ENCODE assay signal across 8 cellular contexts in the genomic region with DNA sequence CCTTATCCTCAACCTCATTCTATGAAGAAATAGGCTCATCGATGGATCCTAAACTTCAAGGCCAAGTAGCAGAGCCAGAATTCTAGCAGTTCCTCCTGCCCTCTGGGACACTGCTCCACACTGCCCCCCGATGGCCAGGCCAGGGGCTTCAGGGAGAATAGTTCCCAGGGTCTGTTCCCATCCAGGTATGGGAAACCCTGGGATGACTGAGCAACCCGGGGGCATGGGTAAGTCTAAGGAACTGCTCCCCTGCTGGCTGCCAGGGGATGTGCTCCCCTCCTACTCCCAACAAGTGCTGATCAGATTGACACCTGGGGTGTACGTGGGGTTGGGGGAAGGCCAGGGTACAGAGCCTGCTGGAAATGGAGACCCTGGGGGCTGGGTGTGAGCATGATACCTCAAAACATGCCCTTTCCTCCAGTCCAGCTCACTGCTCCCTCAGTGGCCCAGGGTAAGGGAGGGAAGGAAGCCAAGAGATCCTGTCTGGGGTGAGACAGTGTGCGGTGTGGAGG. TPM values are rescaled to one million over a fixed set of nuclear protein-coding genes. Genes with fewer than 3 reads are reported as not detected.
DNase-seq lines count a peak whose midpoint lies in the region; ATAC-seq and TF ChIP-seq lines count a peak whose summit lies in the region.

No MANE protein-coding gene starts in this region.

- POLR2A ChIA-PET in AG04450 (lab: Yijun Ruan, JAX): no interaction called here

- H3K36me3 ChIP-seq in OCI-LY1 (ENCODE audit: insufficient read depth, low read length): peaks cover 11% of the 10 kb centered on the region; the same call in 1 of the 2 replicates
- H3K36me3 ChIP-seq in prostate gland: no peaks in the 10 kb centered on the region
- no peaks in the 10 kb centered on the region for H3K36me3 ChIP-seq in uterus

- no peak for DNase-seq in AG04450 (ENCODE audit: low read depth, low spot score)
- DNase-seq in GM13976 (ENCODE audit: low spot score): peak; percentile 80
- DNase-seq in activated T-helper 1 cell treated with anti-CD3 and anti-CD28 coated beads, Interleukin-12 subunit alpha, Interleukin-12 subunit beta, Interleukin-2, Interleukin-4 antibody, amounts not matched to agents 30 ng/mL and 10 ng/mL and 1 ng/mL, durations not matched to agents 14 hours and 24 hours and 36 hours (ENCODE audit: low spot score): peak; percentile 20
- DNase-seq in germinal center (ENCODE audit: low spot score): peak; percentile 60
- DNase-seq in prostate gland (ENCODE audit: low spot score): peak; percentile 50
- DNase-seq in uterus: no peak

- H3K4me3 Mint-ChIP-seq in activated T-helper 1 cell treated with anti-CD3 and anti-CD28 coated beads, Interleukin-12 subunit alpha, Interleukin-12 subunit beta, Interleukin-2, Interleukin-4 antibody, amounts not matched to agents 30 ng/mL and 10 ng/mL and 1 ng/mL, durations not matched to agents 14 hours and 24 hours and 36 hours: no peak overlapping the region

- ATAC-seq in HG02981 (IDR thresholded peaks at IDR 0.05; ENCODE audit: unreplicated experiment): no peak

- in situ Hi-C loops in GM13976 (cut with MboI; ENCODE audit: low sequenced_read_pairs, unreplicated experiment): no loop called here

- TF ChIP-seq POLR2A in prostate gland (IDR thresholded peaks at IDR 0.05) (no peak), uterus (IDR thresholded peaks at IDR 0.05) (no peak)

- peaks cover 8% of the 10 kb centered on the region for H3K4me1 Mint-ChIP-seq in activated T-helper 1 cell treated with anti-CD3 and anti-CD28 coated beads, Interleukin-12 subunit alpha, Interleukin-12 subunit beta, Interleukin-2, Interleukin-4 antibody, amounts not matched to agents 30 ng/mL and 10 ng/mL and 1 ng/mL, durations not matched to agents 14 hours and 24 hours and 36 hours (ENCODE audit: low read depth)

- no peaks in the 10 kb centered on the region for H3K9me2 ChIP-seq in OCI-LY1 (ENCODE audit: low read depth, low read length)

- H3K27ac ChIP-seq in AG04450 (ENCODE audit: low read depth, low read length) (no peak overlapping the region), OCI-LY1 (ENCODE audit: low read depth, low read length, poor library complexity, severe bottlenecking) (no peak overlapping the region), prostate gland (no peak overlapping the region), uterus (no peak overlapping the region)

- H3K27ac Mint-ChIP-seq in activated T-helper 1 cell treated with anti-CD3 and anti-CD28 coated beads, Interleukin-12 subunit alpha, Interleukin-12 subunit beta, Interleukin-2, Interleukin-4 antibody, amounts not matched to agents 30 ng/mL and 10 ng/mL and 1 ng/mL, durations not matched to agents 14 hours and 24 hours and 36 hours: peak overlapping the region; percentile 20

- H4K20me1 ChIP-seq in OCI-LY1 (ENCODE audit: insufficient read depth, low read length): no peaks in the 10 kb centered on the region

- H2AFZ ChIP-seq in OCI-LY1 (ENCODE audit: low read length): no peak overlapping the region

- CTCF ChIA-PET in AG04450 (lab: Charles Lee): interaction anchor here (0.5 to 1.1 kb wide), 4 partner anchors 10 to 197 kb away, joined by 4 to 5 read pairs (median 4); no protein-coding TSS in a partner anchor

- TF ChIP-seq CTCF in AG04450 (IDR thresholded peaks at IDR 0.05; ENCODE audit: low read depth, low read length) (peak; percentile 79), GM13976 (IDR thresholded peaks at IDR 0.05; ENCODE audit: borderline replicate concordance, control extremely low read depth, extremely low read depth, insufficient read depth, missing control alignments) (peak; percentile 68), OCI-LY1 (IDR thresholded peaks at IDR 0.05; ENCODE audit: low read length) (peak; percentile 92), prostate gland (IDR thresholded peaks at IDR 0.05) (peak; percentile 10 to 75 (median 64)), uterus (IDR thresholded peaks at IDR 0.05) (peak in 2 of 4 experiments; percentile 33 to 42)

- H3K4me2 ChIP-seq in OCI-LY1 (ENCODE audit: low read length): no peak overlapping the region

- 35% methylated on average over 4 of the region's 5 CpGs for WGBS in prostate gland

- H3K9me3 Mint-ChIP-seq in activated T-helper 1 cell treated with anti-CD3 and anti-CD28 coated beads, Interleukin-12 subunit alpha, Interleukin-12 subunit beta, Interleukin-2, Interleukin-4 antibody, amounts not matched to agents 30 ng/mL and 10 ng/mL and 1 ng/mL, durations not matched to agents 14 hours and 24 hours and 36 hours: no peaks in the 10 kb centered on the region

- H3K27me3 ChIP-seq in AG04450 (ENCODE audit: control insufficient read depth, insufficient read depth, low read length) (no peaks in the 10 kb centered on the region), OCI-LY1 (ENCODE audit: insufficient read depth, low read length) (no peaks in the 10 kb centered on the region), prostate gland (replicated peaks; ENCODE audit: insufficient read depth) (no peaks in the 10 kb centered on the region), uterus (no peaks in the 10 kb centered on the region)

- H3K27me3 Mint-ChIP-seq in activated T-helper 1 cell treated with anti-CD3 and anti-CD28 coated beads, Interleukin-12 subunit alpha, Interleukin-12 subunit beta, Interleukin-2, Interleukin-4 antibody, amounts not matched to agents 30 ng/mL and 10 ng/mL and 1 ng/mL, durations not matched to agents 14 hours and 24 hours and 36 hours (ENCODE audit: insufficient read depth): no peaks in the 10 kb centered on the region

- intact Hi-C loops in activated T-helper 1 cell treated with anti-CD3 and anti-CD28 coated beads, Interleukin-12 subunit alpha, Interleukin-12 subunit beta, Interleukin-2, Interleukin-4 antibody, amounts not matched to agents 30 ng/mL and 10 ng/mL and 1 ng/mL, durations not matched to agents 14 hours and 24 hours and 36 hours (cut with micrococcal nuclease): loop anchor here (1.0 kb wide), 1 partner anchor 64 kb away; no protein-coding TSS in a partner anchor
- intact Hi-C loops in prostate gland (cut with DNase I) (no loop called here), uterus (cut with DNase I; ENCODE audit: low total_unique reads) (no loop called here)

- H3K4me3 ChIP-seq in AG04450 (ENCODE audit: low read depth, low read length) (no peak overlapping the region), OCI-LY1 (ENCODE audit: low read depth, low read length, poor library complexity, severe bottlenecking) (no peak overlapping the region), prostate gland (no peak overlapping the region), uterus (no peak overlapping the region)

- H3K9ac ChIP-seq in OCI-LY1 (ENCODE audit: low read length): no peak overlapping the region

- H3K9me3 ChIP-seq in AG04450 (ENCODE audit: control insufficient read depth, insufficient read depth, low read length) (no peaks in the 10 kb centered on the region), OCI-LY1 (ENCODE audit: low read length) (no peaks in the 10 kb centered on the region), prostate gland (no peaks in the 10 kb centered on the region), uterus (no peaks in the 10 kb centered on the region)

- H3K4me1 ChIP-seq in OCI-LY1 (ENCODE audit: insufficient read depth, low read length, severe bottlenecking): peaks cover 6% of the 10 kb centered on the region
- H3K4me1 ChIP-seq in prostate gland (replicated peaks): no peaks in the 10 kb centered on the region
- no peaks in the 10 kb centered on the region for H3K4me1 ChIP-seq in uterus

- H3F3A ChIP-seq in OCI-LY1 (ENCODE audit: insufficient read depth, low read length): no peaks in the 10 kb centered on the region

- peaks cover 13% of the 10 kb centered on the region for H3K36me3 Mint-ChIP-seq in activated T-helper 1 cell treated with anti-CD3 and anti-CD28 coated beads, Interleukin-12 subunit alpha, Interleukin-12 subunit beta, Interleukin-2, Interleukin-4 antibody, amounts not matched to agents 30 ng/mL and 10 ng/mL and 1 ng/mL, durations not matched to agents 14 hours and 24 hours and 36 hours (ENCODE audit: low read depth)

- H3K79me2 ChIP-seq in OCI-LY1 (ENCODE audit: insufficient read depth, low read length): no peaks in the 10 kb centered on the region

RNA-seq across cellular contexts. Expression of a gene that starts 7.6 kb away (rescaled TPM):
- 14.2 and 18.6 TPM in 2 replicates for polyA plus RNA-seq in AG04450 (2011; rRNA removed)
- 14.3 and 15.2 TPM in 2 replicates for polyA minus RNA-seq in AG04450 (2011; rRNA and poly(A)+ RNA removed)
- 52.1 and 52.4 TPM in 2 replicates for total RNA-seq in activated T-helper 1 cell treated with anti-CD3 and anti-CD28 coated beads, Interleukin-12 subunit alpha, Interleukin-12 subunit beta, Interleukin-2, Interleukin-4 antibody, amounts not matched to agents 30 ng/mL and 10 ng/mL and 1 ng/mL, durations not matched to agents 14 hours and 24 hours and 36 hours
- total RNA-seq in prostate gland (10 to 100 TPM; 44.6 to 98.5 TPM), uterus (100 to 1,000 TPM in 1 of 4 donors, 10 to 100 TPM in 3; 29.0 to 105 (median 41.2) TPM)

RNA-seq across cellular contexts. Expression of a gene that starts 8.9 kb away (rescaled TPM):
- not detected in 2 replicates for polyA plus RNA-seq in AG04450 (2011; rRNA removed)
- not detected in 2 replicates for polyA minus RNA-seq in AG04450 (2011; rRNA and poly(A)+ RNA removed)
- total RNA-seq in activated T-helper 1 cell treated with anti-CD3 and anti-CD28 coated beads, Interleukin-12 subunit alpha, Interleukin-12 subunit beta, Interleukin-2, Interleukin-4 antibody, amounts not matched to agents 30 ng/mL and 10 ng/mL and 1 ng/mL, durations not matched to agents 14 hours and 24 hours and 36 hours: 0.17 and 0.29 TPM in 2 replicates
- total RNA-seq in prostate gland: 10 to 100 TPM; 40.5 to 59.8 TPM
- not detected for total RNA-seq in uterus

RNA-seq across cellular contexts. Expression of a gene that starts 22.7 kb away (rescaled TPM):
- not detected in 2 replicates for polyA plus RNA-seq in AG04450 (2011; rRNA removed)
- polyA minus RNA-seq in AG04450 (2011; rRNA and poly(A)+ RNA removed): not detected in 2 replicates
- 0.75 and 0.93 TPM in 2 replicates for total RNA-seq in activated T-helper 1 cell treated with anti-CD3 and anti-CD28 coated beads, Interleukin-12 subunit alpha, Interleukin-12 subunit beta, Interleukin-2, Interleukin-4 antibody, amounts not matched to agents 30 ng/mL and 10 ng/mL and 1 ng/mL, durations not matched to agents 14 hours and 24 hours and 36 hours
- 100 to 1,000 TPM; 219 to 229 TPM for total RNA-seq in prostate gland
- 1 to 10 TPM in 1 of 4 donors, not detected in 3; 1.5 TPM for total RNA-seq in uterus

RNA-seq across cellular contexts. Expression of a gene that starts 37.8 kb away (rescaled TPM):
- 116 and 127 TPM in 2 replicates for polyA plus RNA-seq in AG04450 (2011; rRNA removed)
- 95.5 and 114 TPM in 2 replicates for polyA minus RNA-seq in AG04450 (2011; rRNA and poly(A)+ RNA removed)
- 93.7 and 103 TPM in 2 replicates for total RNA-seq in activated T-helper 1 cell treated with anti-CD3 and anti-CD28 coated beads, Interleukin-12 subunit alpha, Interleukin-12 subunit beta, Interleukin-2, Interleukin-4 antibody, amounts not matched to agents 30 ng/mL and 10 ng/mL and 1 ng/mL, durations not matched to agents 14 hours and 24 hours and 36 hours
- total RNA-seq in prostate gland: 100 to 1,000 TPM; 101 to 103 TPM
- total RNA-seq in uterus: 10 to 100 TPM; 15.9 to 67.5 (median 33.0) TPM

RNA-seq across cellular contexts. Expression of a gene that starts 53.5 kb away (rescaled TPM):
- 17.2 and 25.1 TPM in 2 replicates for polyA plus RNA-seq in AG04450 (2011; rRNA removed)
- 31.2 and 46.0 TPM in 2 replicates for polyA minus RNA-seq in AG04450 (2011; rRNA and poly(A)+ RNA removed)
- 348 and 362 TPM in 2 replicates for total RNA-seq in activated T-helper 1 cell treated with anti-CD3 and anti-CD28 coated beads, Interleukin-12 subunit alpha, Interleukin-12 subunit beta, Interleukin-2, Interleukin-4 antibody, amounts not matched to agents 30 ng/mL and 10 ng/mL and 1 ng/mL, durations not matched to agents 14 hours and 24 hours and 36 hours
- total RNA-seq in prostate gland (10 to 100 TPM; 45.3 to 57.0 TPM), uterus (10 to 100 TPM in 3 of 4 donors, 1 to 10 TPM in 1; 4.9 to 41.6 (median 26.4) TPM)

Comparison
In these comparisons a context has a peak if more than half of its experiments do, and no peak if none do; other contexts are left out.
1. DNase-seq: peak in GM13976 (single experiment), activated T-helper 1 cell treated with anti-CD3 and anti-CD28 coated beads, Interleukin-12 subunit alpha, Interleukin-12 subunit beta, Interleukin-2, Interleukin-4 antibody, amounts not matched to agents 30 ng/mL and 10 ng/mL and 1 ng/mL, durations not matched to agents 14 hours and 24 hours and 36 hours (single experiment), germinal center (single experiment) and prostate gland (single experiment); none in AG04450 (single experiment) and uterus (0 of 2).
2. RNA of a gene that starts 8.9 kb away (total RNA-seq): 40.5 to 59.8 TPM in prostate gland; 0.17 to 0.29 TPM in activated T-helper 1 cell treated with anti-CD3 and anti-CD28 coated beads, Interleukin-12 subunit alpha, Interleukin-12 subunit beta, Interleukin-2, Interleukin-4 antibody, amounts not matched to agents 30 ng/mL and 10 ng/mL and 1 ng/mL, durations not matched to agents 14 hours and 24 hours and 36 hours and not detected in uterus; every median in the first group is over 10 times any median in the second.
3. RNA of a gene that starts 22.7 kb away (total RNA-seq): 219 to 229 TPM in prostate gland; 0.75 to 0.93 TPM in activated T-helper 1 cell treated with anti-CD3 and anti-CD28 coated beads, Interleukin-12 subunit alpha, Interleukin-12 subunit beta, Interleukin-2, Interleukin-4 antibody, amounts not matched to agents 30 ng/mL and 10 ng/mL and 1 ng/mL, durations not matched to agents 14 hours and 24 hours and 36 hours and 1.5 TPM in uterus; every median in the first group is over 10 times any median in the second.